In the genomic region with DNA sequence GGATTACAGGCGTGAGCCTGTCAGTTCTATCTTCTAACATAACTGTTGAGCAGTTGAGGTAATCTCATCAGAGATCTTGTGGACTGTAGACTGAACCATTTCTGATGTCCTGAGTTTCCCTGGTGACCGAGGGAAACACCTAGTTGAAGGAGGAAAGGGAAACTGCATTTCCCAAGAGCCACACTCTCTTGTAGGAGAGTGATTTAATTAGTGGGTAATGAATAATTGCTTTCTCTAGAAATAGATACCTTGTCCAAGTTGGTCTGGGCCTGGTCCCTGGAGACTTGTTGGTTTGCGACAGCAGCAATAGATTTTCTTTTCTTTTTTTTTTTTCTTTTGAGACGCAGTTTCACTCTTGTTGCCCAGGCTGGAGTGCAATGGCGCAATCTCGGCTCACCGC, we compare ENCODE assay signal across 1 cellular context.
A peak's percentile ranks its signal among the peaks of the same experiment; 100 is the strongest.
TF ChIP-seq lines count a peak whose summit lies in the region.

No MANE protein-coding gene starts in this region.

TF ChIP-seq in K562, 482 proteins besides CTCF, POLR2A, EP300 and RAD21:
- TF ChIP-seq NFIX (CRISPR knock-in tag; IDR thresholded peaks at IDR 0.05; ENCODE audit: low read depth) = no peak
- TF ChIP-seq CEBPB (tag; IDR thresholded peaks at IDR 0.05) = peak; percentile 39; the same call in 1 of the 2 replicates
- peak; percentile 74 for TF ChIP-seq FOXJ2 (tag; IDR thresholded peaks at IDR 0.05)
TF ChIP-seq in K562: peak in this region for 2.
